9 cellular contexts compared by ENCODE assay signal in genomic region chr11:116073854-116074837, GRCh38.
DNase-seq lines count a peak whose midpoint lies in the region; ATAC-seq, FAIRE-seq and TF ChIP-seq lines count a peak whose summit lies in the region.
"Had no signal": no experiment of that assay in that cellular context is flagged by ENCODE, and none has a peak within 500 bp of the region (broad histone marks: within the 10 kb centered on the region; RNA-seq: fewer than 3 reads in every experiment).

No MANE protein-coding gene starts in this region.

- FAIRE-seq in GM19239 (lab: Jason Lieb, UNC), result no peak

- POLR2A ChIA-PET in A673 (lab: Charles Lee; ENCODE audit: low non-redundant PET), result interaction anchor here (0.5 kb wide), 1 partner anchor 90 kb away, joined by 3 read pairs; no protein-coding TSS in a partner anchor

- H3K36me3 ChIP-seq in GM06990 (ENCODE audit: control insufficient read depth, insufficient read depth, low read length) (no peaks in the 10 kb centered on the region), A673 (ENCODE audit: insufficient read depth, low read length, poor library complexity, severe bottlenecking) (no peaks in the 10 kb centered on the region)

- H3K27me3 ChIP-seq in GM06990 (replicated peaks; ENCODE audit: control insufficient read depth, insufficient read depth, low read length) (no peaks in the 10 kb centered on the region), A673 (replicated peaks; ENCODE audit: insufficient read depth, low read depth, low read length, poor library complexity) (peaks cover 9% of the 10 kb centered on the region)

- CTCF ChIA-PET in A673 (lab: Charles Lee), result no interaction called here

- peak overlapping the region; percentile 1; the same call in 1 of the 2 replicates for H3K4me3 ChIP-seq in GM06990 (replicated peaks; ENCODE audit: low read depth, low read length)
- H3K4me3 ChIP-seq in A673 (ENCODE audit: low read depth, low read length, poor library complexity, severe bottlenecking), result no peak overlapping the region

- TF ChIP-seq CTCF in GM06990 (IDR thresholded peaks at IDR 0.05; ENCODE audit: insufficient read depth, low read length, poor library complexity, severe bottlenecking) (peak; percentile 3), A673 (conservative IDR thresholded peaks at IDR 0.05; ENCODE audit: low read depth, low read length) (no peak)

- intact Hi-C loops in A673 (cut with micrococcal nuclease; ENCODE audit: unreplicated experiment), result loop anchor here (5.0 kb wide), 1 partner anchor 737 kb away; no protein-coding TSS in a partner anchor

- no peaks in the 10 kb centered on the region for H3K9me3 ChIP-seq in A673 (ENCODE audit: low read depth, low read length, poor library complexity, severe bottlenecking)

- BruUV-seq in A673 (replicated peaks; lab: Mats Ljungman, UMichigan), result no TSS peak

- H3K4me1 ChIP-seq in A673 (ENCODE audit: insufficient read depth, low read length, poor library complexity, severe bottlenecking), result no peaks in the 10 kb centered on the region

- DNase-seq in GM06990 (ENCODE audit: extremely low read depth, insufficient read length), result peak; percentile 80
- DNase-seq in NCI-H146 treated with DMSO at 0.1 percent for 48 hours (lab: John Stamatoyannopoulos, UW; ENCODE audit: unreplicated experiment), result peak; percentile 84
- DNase-seq in GM19239 (ENCODE audit: insufficient read length, low spot score), result no peak
- DNase-seq in A673 (ENCODE audit: low spot score), result no peak
- no peak for DNase-seq in GOT3 (lab: John Stamatoyannopoulos, UW)
- DNase-seq in KG1 (lab: John Stamatoyannopoulos, UW), result no peak
- DNase-seq: activated B cell treated with CpG ODN at 0.5 μM for 24 hours had no signal

- ATAC-seq in GM21528 (IDR thresholded peaks at IDR 0.05; ENCODE audit: low FRiP score, unreplicated experiment), result peak; percentile 74
- ATAC-seq in esophagus mucosa, result peak; percentile 52

- H3K27ac ChIP-seq in A673 (ENCODE audit: low read depth, low read length, poor library complexity, severe bottlenecking), result no peak overlapping the region

Comparison
In these comparisons a context has a peak if more than half of its experiments do, and no peak if none do; other contexts are left out.
1. DNase-seq: peak in GM06990 (single experiment) and NCI-H146 treated with DMSO at 0.1 percent for 48 hours (single experiment); none in GM19239 (single experiment), A673 (single experiment), GOT3 (single experiment) and KG1 (single experiment).